In genomic region chr22:17965538-17966402, GRCh38 we compare ENCODE assay signal across 1 cellular context.
TF ChIP-seq lines count a peak whose summit lies in the region.

No MANE protein-coding gene starts in this region.

TF ChIP-seq in IMR-90, 13 proteins besides CTCF, POLR2A, EP300 and RAD21 (continued from another document):
- TF ChIP-seq MXI1 (IDR thresholded peaks at IDR 0.05; ENCODE audit: borderline replicate concordance, low read depth, low read length): no peak
- TF ChIP-seq SMC3 (IDR thresholded peaks at IDR 0.05; ENCODE audit: low read depth, low read length): no peak
- no peak for TF ChIP-seq MAZ (IDR thresholded peaks at IDR 0.05; ENCODE audit: borderline replicate concordance, low read depth, low read length)
- TF ChIP-seq FOS (IDR thresholded peaks at IDR 0.05; ENCODE audit: low read depth, low read length): no peak
- no peak for TF ChIP-seq RCOR1 (IDR thresholded peaks at IDR 0.05; ENCODE audit: insufficient replicate concordance, low read length)
- no peak for TF ChIP-seq CHD1 (IDR thresholded peaks at IDR 0.05; ENCODE audit: low read depth, low read length)
- TF ChIP-seq MAFK (IDR thresholded peaks at IDR 0.05; ENCODE audit: low read depth, low read length): no peak
- TF ChIP-seq BHLHE40 (IDR thresholded peaks at IDR 0.05; ENCODE audit: low read depth, low read length): no peak
- TF ChIP-seq NFE2L2 (IDR thresholded peaks at IDR 0.05; ENCODE audit: low read depth, low read length): no peak
- TF ChIP-seq ELK1 (IDR thresholded peaks at IDR 0.05; ENCODE audit: borderline replicate concordance, low read depth, low read length): no peak
- no peak for TF ChIP-seq USF2 (IDR thresholded peaks at IDR 0.05; ENCODE audit: low read depth, low read length)
- no peak for TF ChIP-seq RFX5 (IDR thresholded peaks at IDR 0.05; ENCODE audit: low read depth, low read length)
